21 cellular contexts compared by ENCODE assay signal in genomic region chr20:58945967-58946631, GRCh38. TPM values are rescaled to one million over a fixed set of nuclear protein-coding genes. Genes with fewer than 3 reads are reported as not detected.
DNase-seq lines count a peak whose midpoint lies in the region; ATAC-seq and TF ChIP-seq lines count a peak whose summit lies in the region.
"Had no signal": no experiment of that assay in that cellular context is flagged by ENCODE, and none has a peak within 500 bp of the region (broad histone marks: within the 10 kb centered on the region; RNA-seq: fewer than 3 reads in every experiment).

No MANE protein-coding gene starts in this region.

- TF ChIP-seq CTCF in NB4 (IDR thresholded peaks at IDR 0.05; ENCODE audit: low read depth, low read length), result no peak

- H3K4me3 ChIP-seq in Karpas-422 (ENCODE audit: low read length) (no peak overlapping the region), NB4 (ENCODE audit: low read depth, low read length) (no peak overlapping the region)
- H3K4me3 ChIP-seq: GM23338, K562 had no signal

- no peaks in the 10 kb centered on the region for H3K79me2 ChIP-seq in Karpas-422 (ENCODE audit: low read length)

- H3K9me3 ChIP-seq in Karpas-422 (ENCODE audit: low read length), result no peaks in the 10 kb centered on the region
- H3K9me3 ChIP-seq: BE2C, SK-N-SH had no signal

- H3K27me3 Mint-ChIP-seq in stimulated activated memory B cell treated with anti-CD40 and anti-IgM and Interleukin-4, amounts not matched to agents 10 μg/mL and 1 μg/mL and 100 μg/mL, for 72 hours, result no peaks in the 10 kb centered on the region

- H3K4me1 ChIP-seq in Karpas-422 (ENCODE audit: low read length), result peaks cover 5% of the 10 kb centered on the region
- H3K4me1 ChIP-seq: BE2C had no signal

- no peaks in the 10 kb centered on the region for H3K9me2 ChIP-seq in Karpas-422 (replicated peaks; ENCODE audit: insufficient read depth, low read length)
- H3K9me2 ChIP-seq: SK-N-SH had no signal

- TF ChIP-seq POLR2A in NB4 (IDR thresholded peaks at IDR 0.05; ENCODE audit: extremely low read depth, insufficient read length), result no peak

- H3K27ac Mint-ChIP-seq in stimulated activated memory B cell treated with anti-CD40 and anti-IgM and Interleukin-4, amounts not matched to agents 10 μg/mL and 1 μg/mL and 100 μg/mL, for 72 hours, result no peak overlapping the region
- H3K27ac Mint-ChIP-seq: CD8-positive, alpha-beta memory T cell; GM23338; T-helper 1 cell treated with Interleukin-12 subunit alpha and Interleukin-12 subunit beta and Interleukin-4 antibody, amounts not matched to agents 30 μg/mL and 1 μg/mL, for 36 hours had no signal

- no peak overlapping the region for H3K9ac ChIP-seq in Karpas-422 (ENCODE audit: low read length)
- H3K9ac ChIP-seq: SK-N-SH had no signal

- DNase-seq in Karpas-422 (peak; percentile 51), NB4 (ENCODE audit: low read depth) (peak; percentile 45), SKM-1 (lab: John Stamatoyannopoulos, UW; ENCODE audit: unreplicated experiment) (peak; percentile 6), 8988T (no peak), cortex of kidney (lab: John Stamatoyannopoulos, UW) (no peak)
- DNase-seq in stimulated activated naive CD8-positive, alpha-beta T cell treated with anti-CD3 and anti-CD28 coated beads, Interleukin-15, Interleukin-2, amounts not matched to agents 100 U/mL and 50 U/mL, for 24 hours, result no peak
- DNase-seq: BE2C; CD8-positive, alpha-beta memory T cell; DMS79; NCI-H1105 treated with DMSO at 0.1 percent for 48 hours; NCI-H1930; NCI-H446; NCI-H748 treated with DMSO at 0.1 percent for 48 hours; SK-N-SH had no signal

- H3K27me3 ChIP-seq in Karpas-422 (ENCODE audit: low read length), result no peaks in the 10 kb centered on the region
- H3K27me3 ChIP-seq: BE2C had no signal

- peak; percentile 48 for ATAC-seq in stimulated activated memory B cell treated with anti-CD40 and anti-IgM and Interleukin-4, amounts not matched to agents 10 μg/mL and 1 μg/mL and 100 μg/mL, for 72 hours
- no peak for ATAC-seq in stimulated activated naive CD8-positive, alpha-beta T cell treated with anti-CD3 and anti-CD28 coated beads, Interleukin-15, Interleukin-2, amounts not matched to agents 100 U/mL and 50 U/mL, for 24 hours
- ATAC-seq: GM23338, K562, Panc1, Right ventricle myocardium inferior had no signal

- H2AFZ ChIP-seq in Karpas-422 (ENCODE audit: low read length), result no peak overlapping the region
- H2AFZ ChIP-seq: GM23338 had no signal

- no peaks in the 10 kb centered on the region for H4K20me1 ChIP-seq in Karpas-422 (ENCODE audit: insufficient read depth, low read depth, low read length)

- H3K36me3 Mint-ChIP-seq in stimulated activated memory B cell treated with anti-CD40 and anti-IgM and Interleukin-4, amounts not matched to agents 10 μg/mL and 1 μg/mL and 100 μg/mL, for 72 hours, result no peaks in the 10 kb centered on the region
- H3K36me3 Mint-ChIP-seq: CD8-positive, alpha-beta memory T cell had no signal

- no peak overlapping the region for H3K27ac ChIP-seq in Karpas-422 (ENCODE audit: low read length)
- H3K27ac ChIP-seq: HL-60 had no signal

- H3K9me3 Mint-ChIP-seq in stimulated activated memory B cell treated with anti-CD40 and anti-IgM and Interleukin-4, amounts not matched to agents 10 μg/mL and 1 μg/mL and 100 μg/mL, for 72 hours, result no peaks in the 10 kb centered on the region
- H3K9me3 Mint-ChIP-seq: CD8-positive, alpha-beta memory T cell; GM23338; T-helper 1 cell treated with Interleukin-12 subunit alpha and Interleukin-12 subunit beta and Interleukin-4 antibody, amounts not matched to agents 30 μg/mL and 1 μg/mL, for 36 hours had no signal

- no peak overlapping the region for H3K4me3 Mint-ChIP-seq in stimulated activated memory B cell treated with anti-CD40 and anti-IgM and Interleukin-4, amounts not matched to agents 10 μg/mL and 1 μg/mL and 100 μg/mL, for 72 hours
- H3K4me3 Mint-ChIP-seq: CD8-positive, alpha-beta memory T cell; GM23338; T-helper 1 cell treated with Interleukin-12 subunit alpha and Interleukin-12 subunit beta and Interleukin-4 antibody, amounts not matched to agents 30 μg/mL and 1 μg/mL, for 36 hours had no signal

- H3K4me2 ChIP-seq in Karpas-422 (ENCODE audit: low read depth, low read length, poor library complexity, severe bottlenecking), result no peak overlapping the region
- H3K4me2 ChIP-seq: GM23338, SK-N-SH had no signal

- H3K4me1 Mint-ChIP-seq in stimulated activated memory B cell treated with anti-CD40 and anti-IgM and Interleukin-4, amounts not matched to agents 10 μg/mL and 1 μg/mL and 100 μg/mL, for 72 hours, result peaks cover 7% of the 10 kb centered on the region
- H3K4me1 Mint-ChIP-seq: CD8-positive, alpha-beta memory T cell; GM23338 had no signal

- H3K36me3 ChIP-seq in Karpas-422 (ENCODE audit: insufficient read depth, low read length), result no peaks in the 10 kb centered on the region
- H3K36me3 ChIP-seq: BE2C had no signal

RNA-seq across cellular contexts. Expression of gene NELFCD, which starts 35.0 kb away (rescaled TPM):
- 51.3 and 57.5 TPM in 2 replicates for total RNA-seq in Karpas-422 (2014; rRNA removed; shearing (Covaris generic); ENCODE audit: low replicate concordance)

Comparison
In these comparisons a context has a peak if more than half of its experiments do, and no peak if none do; other contexts are left out.
1. DNase-seq: peak in Karpas-422 (single experiment), NB4 (single experiment) and SKM-1 (single experiment); none in stimulated activated naive CD8-positive, alpha-beta T cell treated with anti-CD3 and anti-CD28 coated beads, Interleukin-15, Interleukin-2, amounts not matched to agents 100 U/mL and 50 U/mL, for 24 hours (single experiment), 8988T (single experiment) and cortex of kidney (single experiment).